14 cellular contexts compared by ENCODE assay signal in genomic region chr17:78644971-78645370, GRCh38.
DNase-seq lines count a peak whose midpoint lies in the region; ATAC-seq and TF ChIP-seq lines count a peak whose summit lies in the region.
"Had no signal": no experiment of that assay in that cellular context is flagged by ENCODE, and none has a peak within 500 bp of the region (broad histone marks: within the 10 kb centered on the region; RNA-seq: fewer than 3 reads in every experiment).

No MANE protein-coding gene starts in this region.

- H3F3A ChIP-seq in SK-N-SH (replicated peaks; ENCODE audit: insufficient read depth) = no peaks in the 10 kb centered on the region

- no peak overlapping the region for H3K9ac ChIP-seq in SK-N-SH

- no peaks in the 10 kb centered on the region for H3K27me3 Mint-ChIP-seq in dendritic cell treated with granulocyte-macrophage colony-stimulating factor and Interleukin-4, amounts not matched to agents 40 ng/mL and 50 ng/mL, for 4 days

- POLR2A ChIA-PET in SK-N-SH (lab: Yijun Ruan, JAX) = no interaction called here

- H3K4me1 Mint-ChIP-seq in dendritic cell treated with granulocyte-macrophage colony-stimulating factor and Interleukin-4, amounts not matched to agents 40 ng/mL and 50 ng/mL, for 4 days (ENCODE audit: low read depth) = peaks cover 78% of the 10 kb centered on the region

- no peaks in the 10 kb centered on the region for H3K36me3 ChIP-seq in SK-N-SH (replicated peaks in 1 of 2; ENCODE audit: control insufficient read depth in 1 of 2, insufficient read depth in 2 of 2, low read length in 1 of 2)
- no peaks in the 10 kb centered on the region for H3K36me3 ChIP-seq in sigmoid colon

- no peak for TF ChIP-seq POLR2A in sigmoid colon (IDR thresholded peaks at IDR 0.05)

- no peak overlapping the region for H2AFZ ChIP-seq in SK-N-SH (ENCODE audit: low read depth)

- DNase-seq in SK-N-SH (peak; percentile 12), D341Med (ENCODE audit: low spot score) (peak; percentile 29), sigmoid colon (peak; percentile 56), GF-D8 (lab: John Stamatoyannopoulos, UW) (no peak), DMS 273 (lab: John Stamatoyannopoulos, UW; ENCODE audit: unreplicated experiment) (no peak)
- DNase-seq: GOT3, NCI-H1048, NCI-H2081, NCI-H774 had no signal

- intact Hi-C loops in dendritic cell treated with granulocyte-macrophage colony-stimulating factor and Interleukin-4, amounts not matched to agents 40 ng/mL and 50 ng/mL, for 4 days (cut with micrococcal nuclease) = no loop called here
- intact Hi-C loops in sigmoid colon (cut with DNase I) = no loop called here

- H3K4me2 ChIP-seq in SK-N-SH = no peak overlapping the region

- peak overlapping the region; percentile 93 for H3K27ac Mint-ChIP-seq in dendritic cell treated with granulocyte-macrophage colony-stimulating factor and Interleukin-4, amounts not matched to agents 40 ng/mL and 50 ng/mL, for 4 days

- H3K27me3 ChIP-seq in SK-N-SH (ENCODE audit: insufficient read depth) (no peaks in the 10 kb centered on the region; the same call in 1 of the 2 replicates), sigmoid colon (no peaks in the 10 kb centered on the region)

- TF ChIP-seq EP300 in SK-N-SH (IDR thresholded peaks at IDR 0.05; ENCODE audit: borderline replicate concordance in 1 of 2, low read depth in 1 of 2, low read length in 1 of 2) (no peak), sigmoid colon (IDR thresholded peaks at IDR 0.05) (no peak)

- H3K4me3 Mint-ChIP-seq in dendritic cell treated with granulocyte-macrophage colony-stimulating factor and Interleukin-4, amounts not matched to agents 40 ng/mL and 50 ng/mL, for 4 days = no peak overlapping the region

- H3K4me3 ChIP-seq in SK-N-SH (ENCODE audit: low read depth in 2 of 2, low read length in 1 of 2) (no peak overlapping the region), sigmoid colon (no peak overlapping the region)
- H3K4me3 ChIP-seq: K562 had no signal

- H3K9me3 ChIP-seq in SK-N-SH = no peaks in the 10 kb centered on the region
- no peaks in the 10 kb centered on the region for H3K9me3 ChIP-seq in sigmoid colon

- no peaks in the 10 kb centered on the region; a peak in 1 of 4 replicates for H3K4me1 ChIP-seq in SK-N-SH (ENCODE audit: control insufficient read depth in 1 of 2, insufficient read depth in 2 of 2, low read depth in 1 of 2, low read length in 1 of 2)
- no peaks in the 10 kb centered on the region for H3K4me1 ChIP-seq in sigmoid colon

- no peaks in the 10 kb centered on the region for H3K79me2 ChIP-seq in SK-N-SH (ENCODE audit: insufficient read depth)

- peaks cover 22% of the 10 kb centered on the region for H3K9me3 Mint-ChIP-seq in dendritic cell treated with granulocyte-macrophage colony-stimulating factor and Interleukin-4, amounts not matched to agents 40 ng/mL and 50 ng/mL, for 4 days

- ATAC-seq in SK-N-SH treated with all-trans-retinoic acid at 6 μM for 48 hours = no peak; the same call in 2 of the 3 replicates
- ATAC-seq in GM19463 (IDR thresholded peaks at IDR 0.05; ENCODE audit: unreplicated experiment) = no peak

- no peak for TF ChIP-seq CTCF in SK-N-SH (IDR thresholded peaks at IDR 0.05)
- no peak for TF ChIP-seq CTCF in sigmoid colon (IDR thresholded peaks at IDR 0.05)

- peaks cover 21% of the 10 kb centered on the region for H3K36me3 Mint-ChIP-seq in dendritic cell treated with granulocyte-macrophage colony-stimulating factor and Interleukin-4, amounts not matched to agents 40 ng/mL and 50 ng/mL, for 4 days (ENCODE audit: low read depth)

- H4K20me1 ChIP-seq in SK-N-SH (ENCODE audit: insufficient read depth) = no peaks in the 10 kb centered on the region

- TF ChIP-seq RAD21 in SK-N-SH (IDR thresholded peaks at IDR 0.05; ENCODE audit: low read length) = no peak

- no peaks in the 10 kb centered on the region for H3K9me2 ChIP-seq in SK-N-SH

- 82% methylated on average over 14 of the region's 14 CpGs for WGBS in SK-N-SH (ENCODE audit: low lambda C conversion rate)
- WGBS in sigmoid colon, 2 donors = 84 to 93% methylated on average over 14 of the region's 14 CpGs

- CTCF ChIA-PET in SK-N-SH (lab: Yijun Ruan, JAX) = interaction anchor here (1.1 kb wide), 1 partner anchor 157 kb away, joined by 3 read pairs; no protein-coding TSS in a partner anchor

- H3K27ac ChIP-seq in SK-N-SH (ENCODE audit: low read depth in 2 of 2, low read length in 1 of 2) (no peak overlapping the region), sigmoid colon (peak overlapping the region in 1 of 4 donors; percentile 43)
- H3K27ac ChIP-seq: 22Rv1 had no signal

TF ChIP-seq in SK-N-SH, 30 proteins besides CTCF, POLR2A, EP300 and RAD21 (continues in another document):
- TF ChIP-seq PBX3 (IDR thresholded peaks at IDR 0.05) = no peak
- TF ChIP-seq RFX5 (IDR thresholded peaks at IDR 0.05; ENCODE audit: low read length) = no peak
- TF ChIP-seq IRF3 (IDR thresholded peaks at IDR 0.05; ENCODE audit: low read depth, low read length) = no peak
- no peak for TF ChIP-seq MEF2A (IDR thresholded peaks at IDR 0.05; ENCODE audit: borderline replicate concordance, low read depth)
- TF ChIP-seq FOXJ3 (CRISPR knock-in tag; IDR thresholded peaks at IDR 0.05) = no peak
- TF ChIP-seq MXI1 (IDR thresholded peaks at IDR 0.05; ENCODE audit: low read depth, low read length) = no peak
- no peak for TF ChIP-seq USF1 (IDR thresholded peaks at IDR 0.05; ENCODE audit: borderline replicate concordance, low read depth)

TF ChIP-seq in SK-N-SH treated with all-trans-retinoic acid at 6 μM for 48 hours, 23 proteins besides CTCF, POLR2A, EP300 and RAD21:
- TF ChIP-seq POU6F1 (CRISPR knock-in tag; IDR thresholded peaks at IDR 0.05; ENCODE audit: borderline replicate concordance, low read depth) (no peak), CSDC2 (CRISPR knock-in tag; IDR thresholded peaks at IDR 0.05) (no peak), ARNTL (CRISPR knock-in tag; IDR thresholded peaks at IDR 0.05; ENCODE audit: borderline replicate concordance, low read depth) (no peak), ZNF70 (CRISPR knock-in tag; IDR thresholded peaks at IDR 0.05) (no peak), PATZ1 (CRISPR knock-in tag; IDR thresholded peaks at IDR 0.05; ENCODE audit: borderline replicate concordance) (no peak), BACH2 (CRISPR knock-in tag; IDR thresholded peaks at IDR 0.05; ENCODE audit: borderline replicate concordance) (no peak), CREB5 (CRISPR knock-in tag; IDR thresholded peaks at IDR 0.05; ENCODE audit: low read depth) (no peak)

Comparison
In these comparisons a context has a peak if more than half of its experiments do, and no peak if none do; other contexts are left out.
1. DNase-seq: peak in SK-N-SH (single experiment), D341Med (single experiment) and sigmoid colon (single experiment); none in GF-D8 (single experiment) and DMS 273 (single experiment).